Comparison of ENCODE assay signal across 18 cellular contexts in the genomic region with DNA sequence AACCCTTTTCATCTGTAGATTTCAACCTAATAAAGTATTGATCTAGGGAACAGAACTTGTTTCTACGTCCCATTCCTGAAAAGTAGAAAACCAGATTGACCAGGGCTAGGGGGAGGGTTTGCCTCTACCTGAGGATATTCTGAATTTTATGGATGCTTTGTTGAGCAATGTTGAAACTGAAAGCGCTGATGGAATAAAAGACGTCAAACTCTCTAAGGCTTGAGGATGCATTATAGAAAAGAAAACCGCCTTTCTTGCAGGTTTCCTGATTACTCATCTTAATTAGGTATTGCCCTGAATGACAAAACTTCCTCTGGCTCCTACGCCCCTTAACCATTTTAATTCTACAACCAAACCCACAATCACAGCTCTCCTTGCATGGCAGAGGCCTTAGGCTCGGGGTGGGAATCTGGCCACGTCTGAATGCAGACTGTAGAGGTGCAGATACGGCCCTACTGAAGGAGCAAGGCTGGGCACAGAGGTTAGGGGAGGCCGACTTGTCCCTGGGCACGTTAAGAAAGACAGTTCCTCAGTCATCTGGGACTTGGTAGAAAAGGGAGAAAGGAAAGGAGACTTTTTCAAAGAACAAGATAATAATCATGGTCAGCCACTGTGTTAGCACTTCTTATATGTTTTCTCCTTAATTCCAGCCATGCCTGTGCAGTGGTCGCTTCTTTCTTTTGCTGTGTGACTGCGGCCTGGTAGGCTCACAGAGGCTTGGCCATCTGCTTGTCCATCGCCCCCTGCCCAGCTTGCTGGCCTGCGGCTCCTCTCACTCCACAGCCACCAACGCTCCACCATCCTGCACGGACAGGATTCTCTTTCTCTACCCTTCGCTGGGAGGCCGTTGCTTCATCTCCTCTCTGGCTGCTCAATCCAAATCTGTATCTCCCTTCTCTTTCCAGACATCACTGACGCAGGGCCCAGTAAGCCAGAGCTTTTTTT.
DNase-seq lines count a peak whose midpoint lies in the region; ATAC-seq, FAIRE-seq and TF ChIP-seq lines count a peak whose summit lies in the region.
"Had no signal": no experiment of that assay in that cellular context is flagged by ENCODE, and none has a peak within 500 bp of the region (broad histone marks: within the 10 kb centered on the region; RNA-seq: fewer than 3 reads in every experiment).

No MANE protein-coding gene starts in this region.

- no peaks in the 10 kb centered on the region for H3K9me3 ChIP-seq in keratinocyte (ENCODE audit: control insufficient read depth, low read depth, low read length)
- H3K9me3 ChIP-seq in colonic mucosa, result no peaks in the 10 kb centered on the region
- H3K9me3 ChIP-seq: breast epithelium had no signal

- H3K36me3 Mint-ChIP-seq in activated naive CD4-positive, alpha-beta T cell treated with anti-CD3 and anti-CD28 coated beads, Interleukin-2, amount 50 U/mL, for 72 hours, result no peaks in the 10 kb centered on the region
- no peaks in the 10 kb centered on the region for H3K36me3 Mint-ChIP-seq in activated naive CD4-positive, alpha-beta T cell treated with anti-CD3 and anti-CD28 coated beads, Interleukin-2, amount 10 ng/mL, durations not matched to agents 7 days and 5 days
- H3K36me3 Mint-ChIP-seq in T-helper 2 cell treated with Interferon-gamma antibody and Interleukin-4, amounts not matched to agents 5 μg/mL and 100 μg/mL, for 36 hours (ENCODE audit: low read depth), result no peaks in the 10 kb centered on the region
- no peaks in the 10 kb centered on the region for H3K36me3 Mint-ChIP-seq in stimulated activated effector memory CD8-positive, alpha-beta T cell treated with anti-CD3 and anti-CD28 coated beads, Interleukin-12 subunit alpha, Interleukin-12 subunit beta, amount 100 ng/mL, for 72 hours

- no peaks in the 10 kb centered on the region for H3K4me1 Mint-ChIP-seq in activated naive CD4-positive, alpha-beta T cell treated with anti-CD3 and anti-CD28 coated beads, Interleukin-2, amount 10 ng/mL, durations not matched to agents 7 days and 5 days
- peaks cover 4% of the 10 kb centered on the region for H3K4me1 Mint-ChIP-seq in T-helper 2 cell treated with Interferon-gamma antibody and Interleukin-4, amounts not matched to agents 5 μg/mL and 100 μg/mL, for 36 hours (ENCODE audit: low read depth)
- peaks cover 13% of the 10 kb centered on the region for H3K4me1 Mint-ChIP-seq in stimulated activated effector memory CD8-positive, alpha-beta T cell treated with anti-CD3 and anti-CD28 coated beads, Interleukin-12 subunit alpha, Interleukin-12 subunit beta, amount 100 ng/mL, for 72 hours

- H3K27me3 ChIP-seq in keratinocyte (ENCODE audit: control insufficient read depth, extremely low read depth, insufficient read depth, low read length), result no peaks in the 10 kb centered on the region
- no peaks in the 10 kb centered on the region for H3K27me3 ChIP-seq in colonic mucosa
- H3K27me3 ChIP-seq: breast epithelium had no signal

- TF ChIP-seq CTCF in keratinocyte (optimal IDR thresholded peaks at IDR 0.05 in 1 of 3, IDR thresholded peaks at IDR 0.05 in 1 of 3, conservative IDR thresholded peaks at IDR 0.05 in 1 of 3; ENCODE audit: extremely low read depth in 1 of 3, insufficient read depth in 2 of 3, low read length in 3 of 3) (no peak), colonic mucosa (IDR thresholded peaks at IDR 0.05) (no peak)

- H3K27ac ChIP-seq in keratinocyte (ENCODE audit: control insufficient read depth, insufficient read depth, low read length) (peak overlapping the region; percentile 76), colonic mucosa (no peak overlapping the region)
- H3K27ac ChIP-seq: breast epithelium had no signal

- peak; percentile 75 for FAIRE-seq in keratinocyte (lab: Jason Lieb, UNC)
- FAIRE-seq: GM18507 had no signal

- peak overlapping the region; percentile 57 for H3K9ac ChIP-seq in keratinocyte (ENCODE audit: control insufficient read depth, extremely low read depth, insufficient read depth, low read length)
- no peak overlapping the region for H3K9ac ChIP-seq in colonic mucosa (ENCODE audit: low read depth in 2 of 2, low read length in 2 of 2)

- CTCF ChIA-PET in activated naive CD4-positive, alpha-beta T cell treated with anti-CD3 and anti-CD28 coated beads, Interleukin-2, amount 10 ng/mL, durations not matched to agents 7 days and 5 days (lab: Charles Lee), result no interaction called here
- CTCF ChIA-PET in HEK293T (lab: Yijun Ruan, JAX), result interaction anchor here (0.7 kb wide), 1 partner anchor 27 kb away, joined by 3 read pairs; no protein-coding TSS in a partner anchor

- dilution Hi-C loops in keratinocyte (cut with MboI; ENCODE audit: extremely low pct_ligation_motif_present, low sequenced_read_pairs), result no loop called here

- POLR2A ChIA-PET in HEK293T (lab: Yijun Ruan, JAX), result interaction anchor here (0.6 to 1.2 kb wide), 2 partner anchors 8 to 540 kb away, joined by 3 to 4 read pairs; no protein-coding TSS in a partner anchor

- peak overlapping the region; percentile 79 for H2AFZ ChIP-seq in keratinocyte (ENCODE audit: control insufficient read depth, low read length)

- peak; percentile 22 to 49 for ATAC-seq in activated naive CD4-positive, alpha-beta T cell treated with anti-CD3 and anti-CD28 coated beads, Interleukin-2, amount 50 U/mL, for 72 hours
- ATAC-seq in stimulated activated effector memory CD8-positive, alpha-beta T cell treated with anti-CD3 and anti-CD28 coated beads, Interleukin-12 subunit alpha, Interleukin-12 subunit beta, amount 100 ng/mL, for 72 hours, result peak; percentile 58

- H3K9me3 Mint-ChIP-seq in activated naive CD4-positive, alpha-beta T cell treated with anti-CD3 and anti-CD28 coated beads, Interleukin-2, amount 50 U/mL, for 72 hours, result peaks cover 0 to 3% of the 10 kb centered on the region in 2 donors
- peaks cover 2% of the 10 kb centered on the region for H3K9me3 Mint-ChIP-seq in activated naive CD4-positive, alpha-beta T cell treated with anti-CD3 and anti-CD28 coated beads, Interleukin-2, amount 10 ng/mL, durations not matched to agents 7 days and 5 days
- peaks cover 5% of the 10 kb centered on the region for H3K9me3 Mint-ChIP-seq in T-helper 2 cell treated with Interferon-gamma antibody and Interleukin-4, amounts not matched to agents 5 μg/mL and 100 μg/mL, for 36 hours
- H3K9me3 Mint-ChIP-seq in stimulated activated effector memory CD8-positive, alpha-beta T cell treated with anti-CD3 and anti-CD28 coated beads, Interleukin-12 subunit alpha, Interleukin-12 subunit beta, amount 100 ng/mL, for 72 hours, result no peaks in the 10 kb centered on the region
- H3K9me3 Mint-ChIP-seq: stimulated activated naive CD8-positive, alpha-beta T cell treated with anti-CD3 and anti-CD28 coated beads, Interleukin-15, Interleukin-2, amounts not matched to agents 100 ng/mL and 50 ng/mL, for 24 hours had no signal

- H3K4me2 ChIP-seq in keratinocyte (ENCODE audit: control insufficient read depth, extremely low read depth, insufficient read depth, low read depth, low read length), result peak overlapping the region; percentile 82

- intact Hi-C loops in colonic mucosa (cut with DNase I), result no loop called here

- no peaks in the 10 kb centered on the region for H3K79me2 ChIP-seq in keratinocyte (ENCODE audit: control insufficient read depth, insufficient read depth, low read length)

- H3K36me3 ChIP-seq in keratinocyte (ENCODE audit: control insufficient read depth in 2 of 2, extremely low read depth in 1 of 2, insufficient read depth in 2 of 2, low read length in 2 of 2) (no peaks in the 10 kb centered on the region), colonic mucosa (no peaks in the 10 kb centered on the region)
- H3K36me3 ChIP-seq: breast epithelium had no signal

- H3K4me1 ChIP-seq in keratinocyte (ENCODE audit: control insufficient read depth, extremely low read depth, insufficient read depth, low read length) (peaks cover 21% of the 10 kb centered on the region), colonic mucosa (no peaks in the 10 kb centered on the region)
- H3K4me1 ChIP-seq: breast epithelium had no signal

- H3K4me3 ChIP-seq in keratinocyte (ENCODE audit: control insufficient read depth in 2 of 3, extremely low read depth in 1 of 3, insufficient read depth in 2 of 3, low read depth in 1 of 3, low read length in 3 of 3) (peak overlapping the region in 2 of 3 experiments; percentile 34 to 39), colonic mucosa (no peak overlapping the region)
- H3K4me3 ChIP-seq: breast epithelium had no signal

- no peak for DNase-seq in activated naive CD4-positive, alpha-beta T cell treated with anti-CD3 and anti-CD28 coated beads, Interleukin-2, amount 50 U/mL, for 72 hours (ENCODE audit: low spot score in 2 of 2)
- no peak for DNase-seq in activated naive CD4-positive, alpha-beta T cell treated with anti-CD3 and anti-CD28 coated beads, Interleukin-2, amount 10 ng/mL, durations not matched to agents 7 days and 5 days
- no peak for DNase-seq in T-helper 2 cell treated with Interferon-gamma antibody and Interleukin-4, amounts not matched to agents 5 μg/mL and 100 μg/mL, for 36 hours (ENCODE audit: low spot score)
- DNase-seq in keratinocyte (ENCODE audit: low read depth, low spot score), result no peak
- DNase-seq in stimulated activated effector memory CD8-positive, alpha-beta T cell treated with anti-CD3 and anti-CD28 coated beads, Interleukin-12 subunit alpha, Interleukin-12 subunit beta, amount 100 ng/mL, for 72 hours (ENCODE audit: low spot score in 2 of 2), result no peak
- no peak for DNase-seq in HEK293T (ENCODE audit: extremely low spot score)
- DNase-seq in colonic mucosa, result no peak
- no peak for DNase-seq in stimulated activated CD4-positive, alpha-beta T cell treated with anti-CD3 and anti-CD28 coated beads, Interleukin-1b, Interleukin-23, amount 100 ng/mL, for 48 hours
- DNase-seq: activated CD4-positive, alpha-beta T cell treated with anti-CD3 and anti-CD28 coated beads, Interleukin-2, amount 50 U/mL, for 4 hours; activated gamma-delta T cell; GOT3; KBM-7; kidney glomerular epithelial cell; naive B cell; NCI-H524 treated with DMSO at 0.1 percent for 48 hours had no signal

- peaks cover 11% of the 10 kb centered on the region for H3K27me3 Mint-ChIP-seq in activated naive CD4-positive, alpha-beta T cell treated with anti-CD3 and anti-CD28 coated beads, Interleukin-2, amount 10 ng/mL, durations not matched to agents 7 days and 5 days
- peaks cover 3% of the 10 kb centered on the region for H3K27me3 Mint-ChIP-seq in T-helper 2 cell treated with Interferon-gamma antibody and Interleukin-4, amounts not matched to agents 5 μg/mL and 100 μg/mL, for 36 hours (ENCODE audit: low read depth)

- H4K20me1 ChIP-seq in keratinocyte (ENCODE audit: control insufficient read depth, extremely low read depth, insufficient read depth, low read length), result no peaks in the 10 kb centered on the region

- H3K9me1 ChIP-seq in keratinocyte (ENCODE audit: control insufficient read depth, extremely low read depth, insufficient read depth, low read length), result no peaks in the 10 kb centered on the region

- no peak overlapping the region for H3K4me3 Mint-ChIP-seq in activated naive CD4-positive, alpha-beta T cell treated with anti-CD3 and anti-CD28 coated beads, Interleukin-2, amount 10 ng/mL, durations not matched to agents 7 days and 5 days
- no peak overlapping the region for H3K4me3 Mint-ChIP-seq in T-helper 2 cell treated with Interferon-gamma antibody and Interleukin-4, amounts not matched to agents 5 μg/mL and 100 μg/mL, for 36 hours
- no peak overlapping the region for H3K4me3 Mint-ChIP-seq in stimulated activated effector memory CD8-positive, alpha-beta T cell treated with anti-CD3 and anti-CD28 coated beads, Interleukin-12 subunit alpha, Interleukin-12 subunit beta, amount 100 ng/mL, for 72 hours
- H3K4me3 Mint-ChIP-seq: naive B cell; stimulated activated naive CD8-positive, alpha-beta T cell treated with anti-CD3 and anti-CD28 coated beads, Interleukin-15, Interleukin-2, amounts not matched to agents 100 ng/mL and 50 ng/mL, for 24 hours had no signal

- H3K27ac Mint-ChIP-seq in activated naive CD4-positive, alpha-beta T cell treated with anti-CD3 and anti-CD28 coated beads, Interleukin-2, amount 50 U/mL, for 72 hours, result no peak overlapping the region
- H3K27ac Mint-ChIP-seq in activated naive CD4-positive, alpha-beta T cell treated with anti-CD3 and anti-CD28 coated beads, Interleukin-2, amount 10 ng/mL, durations not matched to agents 7 days and 5 days, result no peak overlapping the region
- peak overlapping the region; percentile 59 for H3K27ac Mint-ChIP-seq in T-helper 2 cell treated with Interferon-gamma antibody and Interleukin-4, amounts not matched to agents 5 μg/mL and 100 μg/mL, for 36 hours
- no peak overlapping the region for H3K27ac Mint-ChIP-seq in stimulated activated effector memory CD8-positive, alpha-beta T cell treated with anti-CD3 and anti-CD28 coated beads, Interleukin-12 subunit alpha, Interleukin-12 subunit beta, amount 100 ng/mL, for 72 hours
- H3K27ac Mint-ChIP-seq: stimulated activated naive CD8-positive, alpha-beta T cell treated with anti-CD3 and anti-CD28 coated beads, Interleukin-15, Interleukin-2, amounts not matched to agents 100 ng/mL and 50 ng/mL, for 24 hours had no signal
